Comparison of ENCODE assay signal across 27 cellular contexts in the genomic region with DNA sequence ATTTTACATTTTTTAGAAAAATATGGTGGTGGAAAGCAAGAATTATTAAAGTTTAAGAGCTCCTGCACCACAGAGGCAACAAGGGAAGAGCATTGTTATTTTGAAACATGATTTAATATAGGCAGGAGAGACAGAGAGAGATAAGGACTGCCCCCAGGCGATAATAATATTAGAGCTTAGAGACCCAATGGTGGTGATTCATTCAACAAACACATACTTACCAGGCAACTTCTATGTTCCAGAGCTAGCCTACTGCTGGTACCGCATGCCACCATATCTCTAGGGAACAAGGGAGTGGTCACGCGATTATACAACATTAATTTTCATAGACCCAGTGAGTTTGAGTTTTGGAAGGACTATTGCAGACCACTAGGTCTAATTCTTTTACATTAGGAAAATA.
"Had no signal": no experiment of that assay in that cellular context is flagged by ENCODE, and none has a peak within 500 bp of the region (broad histone marks: within the 10 kb centered on the region; RNA-seq: fewer than 3 reads in every experiment).

No MANE protein-coding gene starts in this region.

- H3K27ac ChIP-seq: stomach, suprapubic skin, testis, thoracic aorta, thyroid gland, tibial artery, tibial nerve, transverse colon, upper lobe of left lung, upper lobe of right lung, uterus, vagina had no signal

- ATAC-seq: stimulated activated effector memory CD8-positive, alpha-beta T cell treated with anti-CD3 and anti-CD28 coated beads, Interleukin-12 subunit alpha, Interleukin-12 subunit beta, amount 100 ng/mL, for 72 hours; stimulated activated memory B cell treated with anti-CD40 and anti-IgM and Interleukin-4, amounts not matched to agents 10 μg/mL and 1 μg/mL and 100 μg/mL, for 72 hours; stimulated activated naive B cell treated with anti-CD40 and anti-IgM and Interleukin-4, amounts not matched to agents 10 μg/mL and 1 μg/mL and 100 μg/mL, for 72 hours; stimulated activated naive CD8-positive, alpha-beta T cell treated with anti-CD3 and anti-CD28 coated beads, Interleukin-15, amount 100 ng/mL, for 72 hours; stimulated activated naive CD8-positive, alpha-beta T cell treated with anti-CD3 and anti-CD28 coated beads, Interleukin-15, Interleukin-2, amounts not matched to agents 100 U/mL and 50 U/mL, for 24 hours; upper lobe of right lung had no signal

- H3K36me3 Mint-ChIP-seq: stimulated activated effector memory CD8-positive, alpha-beta T cell treated with anti-CD3 and anti-CD28 coated beads, Interleukin-12 subunit alpha, Interleukin-12 subunit beta, amount 100 ng/mL, for 72 hours; stimulated activated memory B cell treated with anti-CD40 and anti-IgM and Interleukin-4, amounts not matched to agents 10 μg/mL and 1 μg/mL and 100 μg/mL, for 72 hours; stimulated activated naive B cell treated with anti-CD40 and anti-IgM and Interleukin-4, amounts not matched to agents 10 μg/mL and 1 μg/mL and 100 μg/mL, for 72 hours; type B pancreatic cell had no signal

- H3K9me3 ChIP-seq: stomach, suprapubic skin, testis, thoracic aorta, thyroid gland, tibial artery, tibial nerve, transverse colon, upper lobe of left lung, upper lobe of right lung, uterus, vagina had no signal

- H3K4me3 ChIP-seq: stomach, suprapubic skin, testis, thoracic aorta, thyroid gland, tibial artery, tibial nerve, transverse colon, upper lobe of left lung, upper lobe of right lung, uterus, vagina had no signal

- H3K4me1 ChIP-seq: suprapubic skin, testis, thyroid gland, tibial artery, tibial nerve, transverse colon, upper lobe of left lung, upper lobe of right lung, uterus, vagina had no signal

- H3K9me3 Mint-ChIP-seq: stimulated activated memory B cell treated with anti-CD40 and anti-IgM and Interleukin-4, amounts not matched to agents 10 μg/mL and 1 μg/mL and 100 μg/mL, for 72 hours; stimulated activated naive CD8-positive, alpha-beta T cell treated with anti-CD3 and anti-CD28 coated beads, Interleukin-15, amount 100 ng/mL, for 72 hours had no signal

- H3K36me3 ChIP-seq: stomach, suprapubic skin, thoracic aorta, thyroid gland, tibial artery, tibial nerve, transverse colon, upper lobe of left lung, upper lobe of right lung, uterus, vagina had no signal

- DNase-seq: stimulated activated CD4-positive, alpha-beta T cell treated with anti-CD3 and anti-CD28 coated beads, Interleukin-2, amount 100 ng/mL, for 48 hours; stimulated activated CD4-positive, alpha-beta T cell treated with anti-CD3 and anti-CD28 coated beads, Interleukin-4, amount 100 ng/mL, for 1 hour; stimulated activated CD4-positive, alpha-beta T cell treated with anti-CD3 and anti-CD28 coated beads, Interleukin-4, amount 100 ng/mL, for 24 hours; stimulated activated CD4-positive, alpha-beta T cell treated with anti-CD3 and anti-CD28 coated beads, Interleukin-4, amount 100 ng/mL, for 4 hours; stimulated activated CD8-positive, alpha-beta memory T cell treated with anti-CD3 and anti-CD28 coated beads, Interleukin-4, amount 100 ng/mL, for 48 hours; stimulated activated naive B cell treated with anti-CD40 and anti-IgM and Interleukin-4, amounts not matched to agents 10 μg/mL and 1 μg/mL and 100 μg/mL, for 72 hours; stimulated activated naive CD4-positive, alpha-beta T cell; stimulated activated naive CD4-positive, alpha-beta T cell treated with Interleukin-2 at 50 U/mL for 16 hours; stimulated activated naive CD8-positive, alpha-beta T cell treated with anti-CD3 and anti-CD28 coated beads, Interleukin-15, amount 100 ng/mL, for 72 hours; stimulated activated naive CD8-positive, alpha-beta T cell treated with anti-CD3 and anti-CD28 coated beads, Interleukin-15, Interleukin-2, amounts not matched to agents 100 U/mL and 50 U/mL, for 24 hours; stomach; substantia nigra; testis; thyroid gland; tibial artery; transverse colon; upper lobe of left lung; upper lobe of right lung; uterus had no signal

- H3K4me3 Mint-ChIP-seq: stimulated activated effector memory CD8-positive, alpha-beta T cell treated with anti-CD3 and anti-CD28 coated beads, Interleukin-12 subunit alpha, Interleukin-12 subunit beta, amount 100 ng/mL, for 72 hours; stimulated activated memory B cell treated with anti-CD40 and anti-IgM and Interleukin-4, amounts not matched to agents 10 μg/mL and 1 μg/mL and 100 μg/mL, for 72 hours; stimulated activated naive B cell treated with anti-CD40 and anti-IgM and Interleukin-4, amounts not matched to agents 10 μg/mL and 1 μg/mL and 100 μg/mL, for 72 hours; stimulated activated naive CD8-positive, alpha-beta T cell treated with anti-CD3 and anti-CD28 coated beads, Interleukin-15, amount 100 ng/mL, for 72 hours; stimulated activated naive CD8-positive, alpha-beta T cell treated with anti-CD3 and anti-CD28 coated beads, Interleukin-15, Interleukin-2, amounts not matched to agents 100 ng/mL and 50 ng/mL, for 24 hours; type B pancreatic cell had no signal

- H3K4me1 Mint-ChIP-seq: stimulated activated effector memory CD8-positive, alpha-beta T cell treated with anti-CD3 and anti-CD28 coated beads, Interleukin-12 subunit alpha, Interleukin-12 subunit beta, amount 100 ng/mL, for 72 hours; stimulated activated memory B cell treated with anti-CD40 and anti-IgM and Interleukin-4, amounts not matched to agents 10 μg/mL and 1 μg/mL and 100 μg/mL, for 72 hours; stimulated activated naive CD8-positive, alpha-beta T cell treated with anti-CD3 and anti-CD28 coated beads, Interleukin-15, amount 100 ng/mL, for 72 hours had no signal

- H3K27me3 ChIP-seq: stomach, suprapubic skin, testis, thyroid gland, tibial artery, tibial nerve, transverse colon, upper lobe of left lung, upper lobe of right lung, uterus, vagina had no signal

- H3K27me3 Mint-ChIP-seq: stimulated activated memory B cell treated with anti-CD40 and anti-IgM and Interleukin-4, amounts not matched to agents 10 μg/mL and 1 μg/mL and 100 μg/mL, for 72 hours; stimulated activated naive CD8-positive, alpha-beta T cell treated with anti-CD3 and anti-CD28 coated beads, Interleukin-15, amount 100 ng/mL, for 72 hours; stimulated activated naive CD8-positive, alpha-beta T cell treated with anti-CD3 and anti-CD28 coated beads, Interleukin-15, Interleukin-2, amounts not matched to agents 100 ng/mL and 50 ng/mL, for 24 hours; type B pancreatic cell had no signal

- H3K27ac Mint-ChIP-seq: stimulated activated effector memory CD8-positive, alpha-beta T cell treated with anti-CD3 and anti-CD28 coated beads, Interleukin-12 subunit alpha, Interleukin-12 subunit beta, amount 100 ng/mL, for 72 hours; stimulated activated memory B cell treated with anti-CD40 and anti-IgM and Interleukin-4, amounts not matched to agents 10 μg/mL and 1 μg/mL and 100 μg/mL, for 72 hours; stimulated activated naive B cell treated with anti-CD40 and anti-IgM and Interleukin-4, amounts not matched to agents 10 μg/mL and 1 μg/mL and 100 μg/mL, for 72 hours; stimulated activated naive CD8-positive, alpha-beta T cell treated with anti-CD3 and anti-CD28 coated beads, Interleukin-15, amount 100 ng/mL, for 72 hours; stimulated activated naive CD8-positive, alpha-beta T cell treated with anti-CD3 and anti-CD28 coated beads, Interleukin-15, Interleukin-2, amounts not matched to agents 100 ng/mL and 50 ng/mL, for 24 hours; type B pancreatic cell had no signal
